In the genomic region with DNA sequence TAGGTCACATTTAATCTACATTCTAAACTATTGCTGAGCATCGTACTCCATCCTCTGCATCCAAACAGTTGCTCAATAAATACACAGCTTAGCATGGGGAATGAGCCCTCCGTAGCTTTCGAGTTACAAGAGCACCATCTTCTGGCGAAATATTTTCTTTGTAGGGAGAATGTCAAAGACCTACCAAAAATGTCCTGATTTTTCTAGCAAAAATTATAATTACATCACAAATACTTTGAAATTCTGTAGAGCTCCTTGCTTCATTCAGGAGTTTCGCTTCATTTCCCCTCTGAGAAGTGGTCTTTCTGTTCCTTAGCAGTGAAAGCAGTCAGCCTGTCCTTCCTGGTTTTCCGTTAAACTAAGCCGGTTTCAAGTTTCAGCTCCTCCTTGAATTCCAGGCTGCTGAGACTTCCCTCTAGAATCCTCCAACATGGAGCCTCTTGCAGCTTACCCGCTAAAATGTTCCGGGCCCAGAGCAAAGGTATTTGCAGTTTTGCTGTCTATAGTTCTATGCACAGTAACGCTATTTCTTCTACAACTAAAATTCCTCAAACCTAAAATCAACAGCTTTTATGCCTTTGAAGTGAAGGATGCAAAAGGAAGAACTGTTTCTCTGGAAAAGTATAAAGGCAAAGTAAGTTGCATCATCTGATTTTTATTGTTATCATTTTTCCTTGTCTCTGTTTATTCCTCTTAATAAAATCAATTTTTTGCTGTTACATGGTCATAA, we compare ENCODE assay signal across 9 cellular contexts. TPM values are rescaled to one million over a fixed set of nuclear protein-coding genes. Genes with fewer than 3 reads are reported as not detected.
DNase-seq lines count a peak whose midpoint lies in the region; ATAC-seq, FAIRE-seq and TF ChIP-seq lines count a peak whose summit lies in the region.
"Had no signal": no experiment of that assay in that cellular context is flagged by ENCODE, and none has a peak within 500 bp of the region (broad histone marks: within the 10 kb centered on the region; RNA-seq: fewer than 3 reads in every experiment).

A gene with protein sequence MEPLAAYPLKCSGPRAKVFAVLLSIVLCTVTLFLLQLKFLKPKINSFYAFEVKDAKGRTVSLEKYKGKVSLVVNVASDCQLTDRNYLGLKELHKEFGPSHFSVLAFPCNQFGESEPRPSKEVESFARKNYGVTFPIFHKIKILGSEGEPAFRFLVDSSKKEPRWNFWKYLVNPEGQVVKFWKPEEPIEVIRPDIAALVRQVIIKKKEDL (plus strand): TSS at position 409 of the 730 bp plus-strand sequence. CDS start 22 bp downstream, at position 431.

- H3K36me3 Mint-ChIP-seq in Calu3 (ENCODE audit: insufficient read depth, unreplicated experiment): peaks cover 19% of the 10 kb centered on the region

- no peaks in the 10 kb centered on the region for H3K9me3 ChIP-seq in vagina

- no peaks in the 10 kb centered on the region for H3K9me3 Mint-ChIP-seq in Calu3 (ENCODE audit: low read depth, unreplicated experiment)

- no peak for FAIRE-seq in HTR-8/SVneo (lab: Jason Lieb, UNC)

- H3K4me1 Mint-ChIP-seq in Calu3 (ENCODE audit: low read depth, unreplicated experiment): peaks cover 6% of the 10 kb centered on the region

- CTCF ChIA-PET in Calu3 (lab: Charles Lee): interaction anchor here (0.6 to 1.6 kb wide), 15 partner anchors 12 to 635 kb away, joined by 3 to 35 read pairs (median 4); no protein-coding TSS in a partner anchor

- peak; percentile 36 for TF ChIP-seq CTCF in Calu3 (IDR thresholded peaks at IDR 0.05; ENCODE audit: unreplicated experiment)
- peak in 2 of 3 experiments; percentile 41 to 80 for TF ChIP-seq CTCF in vagina (IDR thresholded peaks at IDR 0.05)

- no peaks in the 10 kb centered on the region for H3K27me3 Mint-ChIP-seq in Calu3 (ENCODE audit: unreplicated experiment)

- BruUV-seq in Calu3 (replicated peaks; lab: Mats Ljungman, UMichigan): no TSS peak

- H3K4me3 Mint-ChIP-seq in Calu3 (ENCODE audit: low read depth, unreplicated experiment): peak within 1 kb of the TSS; percentile 76

- H3K27ac ChIP-seq in epithelial cell of prostate: peak within 1 kb of the TSS; percentile 63
- peak within 1 kb of the TSS; percentile 76 for H3K27ac ChIP-seq in vagina

- H3K4me3 ChIP-seq in vagina: peak within 1 kb of the TSS; percentile 43 to 45

- no peak for ATAC-seq in GM18511 (IDR thresholded peaks at IDR 0.05; ENCODE audit: unreplicated experiment)

- H3K27me3 ChIP-seq in vagina: no peaks in the 10 kb centered on the region

- H3K27ac Mint-ChIP-seq in Calu3 (ENCODE audit: unreplicated experiment): peak within 1 kb of the TSS; percentile 72

- peaks cover 7% of the 10 kb centered on the region for H3K4me1 ChIP-seq in vagina

- no peak for TF ChIP-seq POLR2A in vagina (IDR thresholded peaks at IDR 0.05)

- intact Hi-C loops in Calu3 (cut with micrococcal nuclease; ENCODE audit: unreplicated experiment): loop anchor here (1.0 kb wide), 1 partner anchor 254 kb away; no protein-coding TSS in a partner anchor
- intact Hi-C loops in vagina (cut with DNase I): loop anchor here (10.0 kb wide), 1 partner anchor 215 kb away; no protein-coding TSS in a partner anchor

- peaks cover 0 to 12% of the 10 kb centered on the region in 2 donors for H3K36me3 ChIP-seq in vagina

- DNase-seq in Calu3 (peak; percentile 41), HTR-8/SVneo (ENCODE audit: insufficient read length, low spot score) (peak; percentile 72), SHP77 treated with DMSO at 0.1 percent for 48 hours (lab: John Stamatoyannopoulos, UW) (peak; percentile 32), epithelial cell of prostate (ENCODE audit: low read depth, low spot score) (peak; percentile 31), mucosa of gallbladder (ENCODE audit: low spot score) (peak; percentile 49), vagina (ENCODE audit: extremely low spot score in 2 of 2) (no peak), anterior cingulate cortex (lab: John Stamatoyannopoulos, UW) (no peak)

RNA-seq across cellular contexts. Expression of the gene that starts here (rescaled TPM):
- 17.8 and 25.9 TPM in 2 replicates for total RNA-seq in Calu3 (2022)
- total RNA-seq in mucosa of gallbladder: 26.8 TPM
- 22.1 TPM for total RNA-seq in vagina
- total RNA-seq: activated CD8-positive, alpha-beta memory T cell treated with anti-CD3 and anti-CD28 coated beads for 36 hours had no signal

Comparison
In these comparisons a context has a peak if more than half of its experiments do, and no peak if none do; other contexts are left out.
1. DNase-seq: peak in Calu3 (single experiment), HTR-8/SVneo (single experiment), SHP77 treated with DMSO at 0.1 percent for 48 hours (single experiment), epithelial cell of prostate (single experiment) and mucosa of gallbladder (single experiment); none in vagina (0 of 2) and anterior cingulate cortex (0 of 58).